Comparison of ENCODE assay signal across 1 cellular context in genomic region chr14:102481791-102482238, GRCh38.
TF ChIP-seq lines count a peak whose summit lies in the region.

No MANE protein-coding gene starts in this region.

TF ChIP-seq in HepG2, 621 proteins besides CTCF, POLR2A, EP300 and RAD21 (continued from another document and continues in another):
- TF ChIP-seq, protein P1, sequence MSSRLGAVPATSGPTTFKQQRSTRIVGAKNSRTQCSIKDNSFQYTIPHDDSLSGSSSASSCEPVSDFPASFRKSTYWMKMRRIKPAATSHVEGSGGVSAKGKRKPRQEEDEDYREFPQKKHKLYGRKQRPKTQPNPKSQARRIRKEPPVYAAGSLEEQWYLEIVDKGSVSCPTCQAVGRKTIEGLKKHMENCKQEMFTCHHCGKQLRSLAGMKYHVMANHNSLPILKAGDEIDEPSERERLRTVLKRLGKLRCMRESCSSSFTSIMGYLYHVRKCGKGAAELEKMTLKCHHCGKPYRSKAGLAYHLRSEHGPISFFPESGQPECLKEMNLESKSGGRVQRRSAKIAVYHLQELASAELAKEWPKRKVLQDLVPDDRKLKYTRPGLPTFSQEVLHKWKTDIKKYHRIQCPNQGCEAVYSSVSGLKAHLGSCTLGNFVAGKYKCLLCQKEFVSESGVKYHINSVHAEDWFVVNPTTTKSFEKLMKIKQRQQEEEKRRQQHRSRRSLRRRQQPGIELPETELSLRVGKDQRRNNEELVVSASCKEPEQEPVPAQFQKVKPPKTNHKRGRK (CRISPR knock-in tag; IDR thresholded peaks at IDR 0.05), result no peak
- no peak for TF ChIP-seq TEF (CRISPR knock-in tag; IDR thresholded peaks at IDR 0.05)
- no peak for TF ChIP-seq EZH2 (conservative IDR thresholded peaks at IDR 0.05; ENCODE audit: low read depth, low read length)
- TF ChIP-seq, protein P2, sequence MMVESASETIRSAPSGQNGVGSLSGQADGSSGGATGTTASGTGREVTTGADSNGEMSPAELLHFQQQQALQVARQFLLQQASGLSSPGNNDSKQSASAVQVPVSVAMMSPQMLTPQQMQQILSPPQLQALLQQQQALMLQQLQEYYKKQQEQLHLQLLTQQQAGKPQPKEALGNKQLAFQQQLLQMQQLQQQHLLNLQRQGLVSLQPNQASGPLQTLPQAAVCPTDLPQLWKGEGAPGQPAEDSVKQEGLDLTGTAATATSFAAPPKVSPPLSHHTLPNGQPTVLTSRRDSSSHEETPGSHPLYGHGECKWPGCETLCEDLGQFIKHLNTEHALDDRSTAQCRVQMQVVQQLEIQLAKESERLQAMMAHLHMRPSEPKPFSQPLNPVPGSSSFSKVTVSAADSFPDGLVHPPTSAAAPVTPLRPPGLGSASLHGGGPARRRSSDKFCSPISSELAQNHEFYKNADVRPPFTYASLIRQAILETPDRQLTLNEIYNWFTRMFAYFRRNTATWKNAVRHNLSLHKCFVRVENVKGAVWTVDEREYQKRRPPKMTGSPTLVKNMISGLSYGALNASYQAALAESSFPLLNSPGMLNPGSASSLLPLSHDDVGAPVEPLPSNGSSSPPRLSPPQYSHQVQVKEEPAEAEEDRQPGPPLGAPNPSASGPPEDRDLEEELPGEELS (CRISPR knock-in tag; IDR thresholded peaks at IDR 0.05), result peak; percentile 74
- TF ChIP-seq ZNF20 (CRISPR knock-in tag; IDR thresholded peaks at IDR 0.05), result no peak
- TF ChIP-seq ZNF879 (CRISPR knock-in tag; IDR thresholded peaks at IDR 0.05), result no peak
- no peak for TF ChIP-seq ZC3H13 (CRISPR knock-in tag; IDR thresholded peaks at IDR 0.05)
- TF ChIP-seq ZSCAN12 (CRISPR knock-in tag; IDR thresholded peaks at IDR 0.05), result no peak
- TF ChIP-seq PHB2 (IDR thresholded peaks at IDR 0.05; ENCODE audit: partially characterized antibody), result no peak
- no peak for TF ChIP-seq TEAD2 (CRISPR knock-in tag; IDR thresholded peaks at IDR 0.05)
- 0 out of 2 replicates have a peak, but pooled peaks have one; percentile 60 for TF ChIP-seq ARNT (IDR thresholded peaks at IDR 0.05)
- TF ChIP-seq CEBPG (CRISPR knock-in tag; IDR thresholded peaks at IDR 0.05), result 0 out of 2 replicates have a peak, but pooled peaks have one; percentile 4
- peak; percentile 65; the same call in 1 of the 2 replicates for TF ChIP-seq PPARG (CRISPR knock-in tag; conservative IDR thresholded peaks at IDR 0.05)
- TF ChIP-seq ZNF775 (CRISPR knock-in tag; IDR thresholded peaks at IDR 0.05; ENCODE audit: borderline replicate concordance), result no peak
- TF ChIP-seq STAG1 (CRISPR knock-in tag; IDR thresholded peaks at IDR 0.05), result no peak
- TF ChIP-seq, protein P3, sequence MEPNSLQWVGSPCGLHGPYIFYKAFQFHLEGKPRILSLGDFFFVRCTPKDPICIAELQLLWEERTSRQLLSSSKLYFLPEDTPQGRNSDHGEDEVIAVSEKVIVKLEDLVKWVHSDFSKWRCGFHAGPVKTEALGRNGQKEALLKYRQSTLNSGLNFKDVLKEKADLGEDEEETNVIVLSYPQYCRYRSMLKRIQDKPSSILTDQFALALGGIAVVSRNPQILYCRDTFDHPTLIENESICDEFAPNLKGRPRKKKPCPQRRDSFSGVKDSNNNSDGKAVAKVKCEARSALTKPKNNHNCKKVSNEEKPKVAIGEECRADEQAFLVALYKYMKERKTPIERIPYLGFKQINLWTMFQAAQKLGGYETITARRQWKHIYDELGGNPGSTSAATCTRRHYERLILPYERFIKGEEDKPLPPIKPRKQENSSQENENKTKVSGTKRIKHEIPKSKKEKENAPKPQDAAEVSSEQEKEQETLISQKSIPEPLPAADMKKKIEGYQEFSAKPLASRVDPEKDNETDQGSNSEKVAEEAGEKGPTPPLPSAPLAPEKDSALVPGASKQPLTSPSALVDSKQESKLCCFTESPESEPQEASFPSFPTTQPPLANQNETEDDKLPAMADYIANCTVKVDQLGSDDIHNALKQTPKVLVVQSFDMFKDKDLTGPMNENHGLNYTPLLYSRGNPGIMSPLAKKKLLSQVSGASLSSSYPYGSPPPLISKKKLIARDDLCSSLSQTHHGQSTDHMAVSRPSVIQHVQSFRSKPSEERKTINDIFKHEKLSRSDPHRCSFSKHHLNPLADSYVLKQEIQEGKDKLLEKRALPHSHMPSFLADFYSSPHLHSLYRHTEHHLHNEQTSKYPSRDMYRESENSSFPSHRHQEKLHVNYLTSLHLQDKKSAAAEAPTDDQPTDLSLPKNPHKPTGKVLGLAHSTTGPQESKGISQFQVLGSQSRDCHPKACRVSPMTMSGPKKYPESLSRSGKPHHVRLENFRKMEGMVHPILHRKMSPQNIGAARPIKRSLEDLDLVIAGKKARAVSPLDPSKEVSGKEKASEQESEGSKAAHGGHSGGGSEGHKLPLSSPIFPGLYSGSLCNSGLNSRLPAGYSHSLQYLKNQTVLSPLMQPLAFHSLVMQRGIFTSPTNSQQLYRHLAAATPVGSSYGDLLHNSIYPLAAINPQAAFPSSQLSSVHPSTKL (CRISPR knock-in tag; IDR thresholded peaks at IDR 0.05), result peak; percentile 61
- TF ChIP-seq ZNF644 (CRISPR knock-in tag; IDR thresholded peaks at IDR 0.05; ENCODE audit: low read depth), result no peak
- no peak for TF ChIP-seq ZNF569 (CRISPR knock-in tag; IDR thresholded peaks at IDR 0.05; ENCODE audit: borderline replicate concordance)
- TF ChIP-seq SAP130 (CRISPR knock-in tag; IDR thresholded peaks at IDR 0.05; ENCODE audit: low read depth), result peak; percentile 56
- no peak for TF ChIP-seq SNAPC5 (CRISPR knock-in tag; IDR thresholded peaks at IDR 0.05; ENCODE audit: borderline replicate concordance)
- TF ChIP-seq, protein P4, sequence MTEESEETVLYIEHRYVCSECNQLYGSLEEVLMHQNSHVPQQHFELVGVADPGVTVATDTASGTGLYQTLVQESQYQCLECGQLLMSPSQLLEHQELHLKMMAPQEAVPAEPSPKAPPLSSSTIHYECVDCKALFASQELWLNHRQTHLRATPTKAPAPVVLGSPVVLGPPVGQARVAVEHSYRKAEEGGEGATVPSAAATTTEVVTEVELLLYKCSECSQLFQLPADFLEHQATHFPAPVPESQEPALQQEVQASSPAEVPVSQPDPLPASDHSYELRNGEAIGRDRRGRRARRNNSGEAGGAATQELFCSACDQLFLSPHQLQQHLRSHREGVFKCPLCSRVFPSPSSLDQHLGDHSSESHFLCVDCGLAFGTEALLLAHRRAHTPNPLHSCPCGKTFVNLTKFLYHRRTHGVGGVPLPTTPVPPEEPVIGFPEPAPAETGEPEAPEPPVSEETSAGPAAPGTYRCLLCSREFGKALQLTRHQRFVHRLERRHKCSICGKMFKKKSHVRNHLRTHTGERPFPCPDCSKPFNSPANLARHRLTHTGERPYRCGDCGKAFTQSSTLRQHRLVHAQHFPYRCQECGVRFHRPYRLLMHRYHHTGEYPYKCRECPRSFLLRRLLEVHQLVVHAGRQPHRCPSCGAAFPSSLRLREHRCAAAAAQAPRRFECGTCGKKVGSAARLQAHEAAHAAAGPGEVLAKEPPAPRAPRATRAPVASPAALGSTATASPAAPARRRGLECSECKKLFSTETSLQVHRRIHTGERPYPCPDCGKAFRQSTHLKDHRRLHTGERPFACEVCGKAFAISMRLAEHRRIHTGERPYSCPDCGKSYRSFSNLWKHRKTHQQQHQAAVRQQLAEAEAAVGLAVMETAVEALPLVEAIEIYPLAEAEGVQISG (CRISPR knock-in tag; IDR thresholded peaks at IDR 0.05), result no peak
- no peak for TF ChIP-seq ZNF30 (CRISPR knock-in tag; IDR thresholded peaks at IDR 0.05)
- TF ChIP-seq ZSCAN21 (CRISPR knock-in tag; IDR thresholded peaks at IDR 0.05; ENCODE audit: borderline replicate concordance), result no peak
- TF ChIP-seq ZNF264 (CRISPR knock-in tag; IDR thresholded peaks at IDR 0.05), result no peak
- TF ChIP-seq TBL1XR1 (IDR thresholded peaks at IDR 0.05; ENCODE audit: borderline replicate concordance, low read length, partially characterized antibody), result no peak
- TF ChIP-seq ZNF547 (CRISPR knock-in tag; IDR thresholded peaks at IDR 0.05), result no peak
- TF ChIP-seq TCF7 (IDR thresholded peaks at IDR 0.05; ENCODE audit: low read depth), result peak; percentile 28; the same call in 1 of the 2 replicates
- TF ChIP-seq WIZ (CRISPR knock-in tag; IDR thresholded peaks at IDR 0.05), result no peak
- peak; percentile 75 for TF ChIP-seq ELF3 (CRISPR knock-in tag; IDR thresholded peaks at IDR 0.05)
- no peak for TF ChIP-seq PHF8 (CRISPR knock-in tag; IDR thresholded peaks at IDR 0.05)
- TF ChIP-seq ZNF230 (CRISPR knock-in tag; IDR thresholded peaks at IDR 0.05), result no peak
- no peak for TF ChIP-seq ZNF766 (CRISPR knock-in tag; IDR thresholded peaks at IDR 0.05; ENCODE audit: borderline replicate concordance)
- TF ChIP-seq NR2F6 (IDR thresholded peaks at IDR 0.05), result no peak
- peak; percentile 46; the same call in 1 of the 2 replicates for TF ChIP-seq NR2F6 (CRISPR knock-in tag; IDR thresholded peaks at IDR 0.05)
- TF ChIP-seq, protein P5, sequence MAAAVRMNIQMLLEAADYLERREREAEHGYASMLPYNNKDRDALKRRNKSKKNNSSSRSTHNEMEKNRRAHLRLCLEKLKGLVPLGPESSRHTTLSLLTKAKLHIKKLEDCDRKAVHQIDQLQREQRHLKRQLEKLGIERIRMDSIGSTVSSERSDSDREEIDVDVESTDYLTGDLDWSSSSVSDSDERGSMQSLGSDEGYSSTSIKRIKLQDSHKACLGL (CRISPR knock-in tag; IDR thresholded peaks at IDR 0.05), result no peak
- no peak for TF ChIP-seq GZF1 (CRISPR knock-in tag; IDR thresholded peaks at IDR 0.05)
- no peak for TF ChIP-seq ZNF224 (CRISPR knock-in tag; IDR thresholded peaks at IDR 0.05)
- no peak for TF ChIP-seq MTA1 (CRISPR knock-in tag; IDR thresholded peaks at IDR 0.05; ENCODE audit: borderline replicate concordance)
- TF ChIP-seq, protein P6, sequence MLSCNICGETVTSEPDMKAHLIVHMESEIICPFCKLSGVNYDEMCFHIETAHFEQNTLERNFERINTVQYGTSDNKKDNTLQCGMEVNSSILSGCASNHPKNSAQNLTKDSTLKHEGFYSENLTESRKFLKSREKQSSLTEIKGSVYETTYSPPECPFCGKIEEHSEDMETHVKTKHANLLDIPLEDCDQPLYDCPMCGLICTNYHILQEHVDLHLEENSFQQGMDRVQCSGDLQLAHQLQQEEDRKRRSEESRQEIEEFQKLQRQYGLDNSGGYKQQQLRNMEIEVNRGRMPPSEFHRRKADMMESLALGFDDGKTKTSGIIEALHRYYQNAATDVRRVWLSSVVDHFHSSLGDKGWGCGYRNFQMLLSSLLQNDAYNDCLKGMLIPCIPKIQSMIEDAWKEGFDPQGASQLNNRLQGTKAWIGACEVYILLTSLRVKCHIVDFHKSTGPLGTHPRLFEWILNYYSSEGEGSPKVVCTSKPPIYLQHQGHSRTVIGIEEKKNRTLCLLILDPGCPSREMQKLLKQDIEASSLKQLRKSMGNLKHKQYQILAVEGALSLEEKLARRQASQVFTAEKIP (CRISPR knock-in tag; IDR thresholded peaks at IDR 0.05; ENCODE audit: borderline replicate concordance), result no peak
- TF ChIP-seq E2F1 (CRISPR knock-in tag; IDR thresholded peaks at IDR 0.05), result no peak
- TF ChIP-seq, protein P7, sequence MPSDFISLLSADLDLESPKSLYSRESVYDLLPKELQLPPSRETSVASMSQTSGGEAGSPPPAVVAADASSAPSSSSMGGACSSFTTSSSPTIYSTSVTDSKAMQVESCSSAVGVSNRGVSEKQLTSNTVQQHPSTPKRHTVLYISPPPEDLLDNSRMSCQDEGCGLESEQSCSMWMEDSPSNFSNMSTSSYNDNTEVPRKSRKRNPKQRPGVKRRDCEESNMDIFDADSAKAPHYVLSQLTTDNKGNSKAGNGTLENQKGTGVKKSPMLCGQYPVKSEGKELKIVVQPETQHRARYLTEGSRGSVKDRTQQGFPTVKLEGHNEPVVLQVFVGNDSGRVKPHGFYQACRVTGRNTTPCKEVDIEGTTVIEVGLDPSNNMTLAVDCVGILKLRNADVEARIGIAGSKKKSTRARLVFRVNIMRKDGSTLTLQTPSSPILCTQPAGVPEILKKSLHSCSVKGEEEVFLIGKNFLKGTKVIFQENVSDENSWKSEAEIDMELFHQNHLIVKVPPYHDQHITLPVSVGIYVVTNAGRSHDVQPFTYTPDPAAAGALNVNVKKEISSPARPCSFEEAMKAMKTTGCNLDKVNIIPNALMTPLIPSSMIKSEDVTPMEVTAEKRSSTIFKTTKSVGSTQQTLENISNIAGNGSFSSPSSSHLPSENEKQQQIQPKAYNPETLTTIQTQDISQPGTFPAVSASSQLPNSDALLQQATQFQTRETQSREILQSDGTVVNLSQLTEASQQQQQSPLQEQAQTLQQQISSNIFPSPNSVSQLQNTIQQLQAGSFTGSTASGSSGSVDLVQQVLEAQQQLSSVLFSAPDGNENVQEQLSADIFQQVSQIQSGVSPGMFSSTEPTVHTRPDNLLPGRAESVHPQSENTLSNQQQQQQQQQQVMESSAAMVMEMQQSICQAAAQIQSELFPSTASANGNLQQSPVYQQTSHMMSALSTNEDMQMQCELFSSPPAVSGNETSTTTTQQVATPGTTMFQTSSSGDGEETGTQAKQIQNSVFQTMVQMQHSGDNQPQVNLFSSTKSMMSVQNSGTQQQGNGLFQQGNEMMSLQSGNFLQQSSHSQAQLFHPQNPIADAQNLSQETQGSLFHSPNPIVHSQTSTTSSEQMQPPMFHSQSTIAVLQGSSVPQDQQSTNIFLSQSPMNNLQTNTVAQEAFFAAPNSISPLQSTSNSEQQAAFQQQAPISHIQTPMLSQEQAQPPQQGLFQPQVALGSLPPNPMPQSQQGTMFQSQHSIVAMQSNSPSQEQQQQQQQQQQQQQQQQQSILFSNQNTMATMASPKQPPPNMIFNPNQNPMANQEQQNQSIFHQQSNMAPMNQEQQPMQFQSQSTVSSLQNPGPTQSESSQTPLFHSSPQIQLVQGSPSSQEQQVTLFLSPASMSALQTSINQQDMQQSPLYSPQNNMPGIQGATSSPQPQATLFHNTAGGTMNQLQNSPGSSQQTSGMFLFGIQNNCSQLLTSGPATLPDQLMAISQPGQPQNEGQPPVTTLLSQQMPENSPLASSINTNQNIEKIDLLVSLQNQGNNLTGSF (CRISPR knock-in tag; IDR thresholded peaks at IDR 0.05), result no peak
- no peak for TF ChIP-seq GLI4 (CRISPR knock-in tag; IDR thresholded peaks at IDR 0.05; ENCODE audit: borderline replicate concordance)
- no peak for TF ChIP-seq ZNF549 (CRISPR knock-in tag; IDR thresholded peaks at IDR 0.05)
- no peak for TF ChIP-seq NFIC (IDR thresholded peaks at IDR 0.05; ENCODE audit: low read length)
- no peak for TF ChIP-seq ZFYVE20 (CRISPR knock-in tag; IDR thresholded peaks at IDR 0.05; ENCODE audit: borderline replicate concordance, low read depth)
- peak; percentile 72 for TF ChIP-seq CBX1 (IDR thresholded peaks at IDR 0.05; ENCODE audit: low read depth)
- TF ChIP-seq ZSCAN20 (CRISPR knock-in tag; IDR thresholded peaks at IDR 0.05; ENCODE audit: borderline replicate concordance), result 0 out of 2 replicates have a peak, but pooled peaks have one; percentile 21
- no peak for TF ChIP-seq ZNF841 (CRISPR knock-in tag; IDR thresholded peaks at IDR 0.05; ENCODE audit: borderline replicate concordance)
